In genomic region chr17:48310748-48311213, GRCh38 we compare ENCODE assay signal across 14 cellular contexts.
DNase-seq lines count a peak whose midpoint lies in the region; ATAC-seq, FAIRE-seq and TF ChIP-seq lines count a peak whose summit lies in the region.
"Had no signal": no experiment of that assay in that cellular context is flagged by ENCODE, and none has a peak within 500 bp of the region (broad histone marks: within the 10 kb centered on the region; RNA-seq: fewer than 3 reads in every experiment).

No MANE protein-coding gene starts in this region.

- CTCF ChIA-PET in HepG2 (lab: Yijun Ruan, JAX; ENCODE audit: low intra/inter-chr PET ratio, low total read pairs) = no interaction called here

- no peak for ATAC-seq in HepG2
- ATAC-seq in HG02938 (IDR thresholded peaks at IDR 0.05; ENCODE audit: unreplicated experiment) = no peak
- ATAC-seq: naive thymus-derived CD8-positive, alpha-beta T cell had no signal

- TF ChIP-seq POLR2A in HepG2 (IDR thresholded peaks at IDR 0.05; ENCODE audit: insufficient read depth in 1 of 2, low read depth in 2 of 2, low read length in 2 of 2) = no peak
- TF ChIP-seq POLR2A in breast epithelium (IDR thresholded peaks at IDR 0.05) = no peak

- H3K4me1 ChIP-seq in HepG2 (ENCODE audit: insufficient read depth, low read length) (peaks cover 8% of the 10 kb centered on the region), breast epithelium (no peaks in the 10 kb centered on the region)
- H3K4me1 ChIP-seq: BE2C, vagina had no signal

- FAIRE-seq in GM19239 (lab: Jason Lieb, UNC) = peak; percentile 55
- FAIRE-seq in HepG2 (lab: Jason Lieb, UNC) = no peak

- H3K4me3 ChIP-seq in HepG2 (replicated peaks in 1 of 3; ENCODE audit: insufficient read depth in 1 of 3, low read depth in 2 of 3, low read length in 3 of 3) (no peak overlapping the region), breast epithelium (no peak overlapping the region)
- H3K4me3 ChIP-seq: vagina had no signal

- H3K27ac ChIP-seq in HepG2 (ENCODE audit: extremely low read length, insufficient read depth, low read length) (no peak overlapping the region), breast epithelium (no peak overlapping the region)
- H3K27ac ChIP-seq: vagina had no signal

- DNase-seq in GM19239 (ENCODE audit: insufficient read length, low spot score) (no peak), NCI-H2029 treated with DMSO at 0.1 percent for 48 hours (lab: John Stamatoyannopoulos, UW) (peak; percentile 66), SK-N-DZ (ENCODE audit: low spot score) (peak; percentile 13), HepG2 (ENCODE audit: low spot score) (no peak), dedifferentiated amniotic fluid mesenchymal stem cell (ENCODE audit: extremely low spot score) (no peak), NOMO-1 treated with dmso at 0.1 percent for 144 hours (lab: John Stamatoyannopoulos, UW; ENCODE audit: unreplicated experiment) (no peak), breast epithelium (ENCODE audit: low spot score in 2 of 2) (no peak)
- DNase-seq: activated CD4-positive, alpha-beta memory T cell treated with anti-CD3 and anti-CD28 coated beads, Interleukin-2, amount 10 ng/mL, durations not matched to agents 7 days and 5 days; BE2C; naive thymus-derived CD8-positive, alpha-beta T cell; stimulated activated CD8-positive, alpha-beta memory T cell treated with anti-CD3 and anti-CD28 coated beads, Interleukin-4, amount 100 ng/mL, for 48 hours; T-helper 1 cell had no signal

- no peak overlapping the region for H3K4me2 ChIP-seq in HepG2 (ENCODE audit: low read depth, low read length)

- H3K9me3 ChIP-seq in HepG2 (ENCODE audit: low read length) (no peaks in the 10 kb centered on the region), breast epithelium (no peaks in the 10 kb centered on the region)
- H3K9me3 ChIP-seq: BE2C, vagina had no signal

- under 1% methylated on average over 16 of the region's 16 CpGs for WGBS in HepG2 (ENCODE audit: low lambda C conversion rate)

- POLR2A ChIA-PET in HepG2 (lab: Yijun Ruan, JAX) = no interaction called here

- H3K9ac ChIP-seq in HepG2 (ENCODE audit: insufficient read depth, low read depth, low read length) = no peak overlapping the region

- H4K20me1 ChIP-seq in HepG2 (ENCODE audit: insufficient read depth, low read length) = no peaks in the 10 kb centered on the region

- TF ChIP-seq EP300 in HepG2 (IDR thresholded peaks at IDR 0.05; ENCODE audit: low read depth in 2 of 2, low read length in 2 of 2) (no peak), HepG2 (CRISPR knock-in tag; IDR thresholded peaks at IDR 0.05; ENCODE audit: borderline replicate concordance) (no peak)

- H3K27me3 ChIP-seq in HepG2 (ENCODE audit: control insufficient read depth in 1 of 2, insufficient read depth in 2 of 2, low read length in 2 of 2) (peaks cover 0 to 8% of the 10 kb centered on the region in 2 experiments; a peak in 2 of 5 replicates), breast epithelium (peaks cover 0 to 43% of the 10 kb centered on the region in 2 donors)
- H3K27me3 ChIP-seq: vagina had no signal

- intact Hi-C loops in HepG2 (cut with micrococcal nuclease; ENCODE audit: unreplicated experiment) = no loop called here
- intact Hi-C loops in breast epithelium (cut with DNase I; ENCODE audit: low total_unique reads) = no loop called here

- no peaks in the 10 kb centered on the region for H3K79me2 ChIP-seq in HepG2 (ENCODE audit: insufficient read depth, low read length)

- TF ChIP-seq RAD21 in HepG2 (CRISPR knock-in tag; IDR thresholded peaks at IDR 0.05) = no peak

- no TSS peak for BruUV-seq in HepG2 (replicated peaks; lab: Mats Ljungman, UMichigan)

- no peak overlapping the region for H2AFZ ChIP-seq in HepG2 (ENCODE audit: low read length)

- H3K36me3 ChIP-seq in HepG2 (replicated peaks in 1 of 2; ENCODE audit: control insufficient read depth in 1 of 2, insufficient read depth in 2 of 2, low read length in 2 of 2) (no peaks in the 10 kb centered on the region), breast epithelium (no peaks in the 10 kb centered on the region)
- H3K36me3 ChIP-seq: BE2C, vagina had no signal

- TF ChIP-seq CTCF in HepG2 (CRISPR knock-in tag; IDR thresholded peaks at IDR 0.05) (no peak), breast epithelium (IDR thresholded peaks at IDR 0.05) (no peak)

- in situ Hi-C loops in HepG2 (cut with HindIII; ENCODE audit: extremely low pct_ligation_motif_present, low pct_unique_long_range_greater_than_20kb) = no loop called here

TF ChIP-seq in HepG2, 621 proteins besides CTCF, POLR2A, EP300 and RAD21:
- TF ChIP-seq CEBPB (IDR thresholded peaks at IDR 0.05; ENCODE audit: borderline replicate concordance, low read depth, low read length) (0 out of 2 replicates have a peak, but pooled peaks have one; percentile 37), PBX2 (CRISPR knock-in tag; IDR thresholded peaks at IDR 0.05) (no peak), CBX2 (IDR thresholded peaks at IDR 0.05; ENCODE audit: low read depth, low read length) (0 out of 2 replicates have a peak, but pooled peaks have one; percentile 52), CBX2 (CRISPR knock-in tag; IDR thresholded peaks at IDR 0.05; ENCODE audit: low read depth) (no peak)

Comparison
In these comparisons a context has a peak if more than half of its experiments do, and no peak if none do; other contexts are left out.
1. DNase-seq: peak in NCI-H2029 treated with DMSO at 0.1 percent for 48 hours (single experiment) and SK-N-DZ (single experiment); none in GM19239 (single experiment), HepG2 (single experiment), dedifferentiated amniotic fluid mesenchymal stem cell (single experiment), NOMO-1 treated with dmso at 0.1 percent for 144 hours (single experiment) and breast epithelium (0 of 2).